1 cellular context compared by ENCODE assay signal in genomic region chr15:78065284-78065872, GRCh38.
TF ChIP-seq lines count a peak whose summit lies in the region.

No MANE protein-coding gene starts in this region.

TF ChIP-seq in HepG2, 621 proteins besides CTCF, POLR2A, EP300 and RAD21 (continued from another document and continues in another):
- TF ChIP-seq HMGXB3 (CRISPR knock-in tag; IDR thresholded peaks at IDR 0.05; ENCODE audit: borderline replicate concordance) (no peak), HES4 (CRISPR knock-in tag; IDR thresholded peaks at IDR 0.05; ENCODE audit: borderline replicate concordance) (no peak), NBN (conservative IDR thresholded peaks at IDR 0.05) (no peak), TSC22D2 (CRISPR knock-in tag; IDR thresholded peaks at IDR 0.05; ENCODE audit: borderline replicate concordance) (peak; percentile 61; the same call in 1 of the 2 replicates), JUNB (CRISPR knock-in tag; IDR thresholded peaks at IDR 0.05; ENCODE audit: borderline replicate concordance) (no peak), ZMYM2 (CRISPR knock-in tag; IDR thresholded peaks at IDR 0.05) (no peak), THAP11 (CRISPR knock-in tag; IDR thresholded peaks at IDR 0.05) (peak; percentile 90), HNF4A (CRISPR knock-in tag; IDR thresholded peaks at IDR 0.05) (peak; percentile 81), DMTF1 (CRISPR knock-in tag; IDR thresholded peaks at IDR 0.05) (0 out of 2 replicates have a peak, but pooled peaks have one; percentile 55), ZNF431 (CRISPR knock-in tag; IDR thresholded peaks at IDR 0.05; ENCODE audit: borderline replicate concordance, low read depth) (no peak; the same call in 1 of the 2 replicates), NFYC (CRISPR knock-in tag; IDR thresholded peaks at IDR 0.05) (peak; percentile 51; the same call in 1 of the 2 replicates), ZNF580 (CRISPR knock-in tag; IDR thresholded peaks at IDR 0.05; ENCODE audit: borderline replicate concordance, low read depth) (peak; percentile 95; the same call in 1 of the 2 replicates), SCMH1 (CRISPR knock-in tag; IDR thresholded peaks at IDR 0.05; ENCODE audit: borderline replicate concordance) (no peak), GPBP1L1 (CRISPR knock-in tag; IDR thresholded peaks at IDR 0.05) (no peak), JUND (CRISPR knock-in tag; IDR thresholded peaks at IDR 0.05) (peak; percentile 68), POGZ (CRISPR knock-in tag; IDR thresholded peaks at IDR 0.05) (peak; percentile 88), ATF2 (CRISPR knock-in tag; IDR thresholded peaks at IDR 0.05) (peak; percentile 94; the same call in 1 of the 2 replicates), NFIB (CRISPR knock-in tag; IDR thresholded peaks at IDR 0.05; ENCODE audit: borderline replicate concordance) (no peak), SNAPC4 (CRISPR knock-in tag; IDR thresholded peaks at IDR 0.05) (peak; percentile 54; the same call in 1 of the 2 replicates), ZSCAN22 (CRISPR knock-in tag; IDR thresholded peaks at IDR 0.05) (peak; percentile 36; the same call in 1 of the 2 replicates), ARNT2 (CRISPR knock-in tag; IDR thresholded peaks at IDR 0.05; ENCODE audit: low read depth) (peak; percentile 62; the same call in 1 of the 2 replicates), NFE2 (CRISPR knock-in tag; IDR thresholded peaks at IDR 0.05) (no peak), ZNF446 (CRISPR knock-in tag; IDR thresholded peaks at IDR 0.05) (no peak), RFX1 (IDR thresholded peaks at IDR 0.05) (no peak), TRAFD1 (CRISPR knock-in tag; IDR thresholded peaks at IDR 0.05; ENCODE audit: borderline replicate concordance) (peak; percentile 50; the same call in 1 of the 2 replicates), PRDM4 (CRISPR knock-in tag; IDR thresholded peaks at IDR 0.05; ENCODE audit: borderline replicate concordance) (no peak), ZNF784 (CRISPR knock-in tag; IDR thresholded peaks at IDR 0.05; ENCODE audit: borderline replicate concordance) (no peak; the same call in 1 of the 2 replicates), BCL6 (CRISPR knock-in tag; IDR thresholded peaks at IDR 0.05) (peak; percentile 96), FOXK2 (IDR thresholded peaks at IDR 0.05) (peak; percentile 90)
- TF ChIP-seq, protein P1, sequence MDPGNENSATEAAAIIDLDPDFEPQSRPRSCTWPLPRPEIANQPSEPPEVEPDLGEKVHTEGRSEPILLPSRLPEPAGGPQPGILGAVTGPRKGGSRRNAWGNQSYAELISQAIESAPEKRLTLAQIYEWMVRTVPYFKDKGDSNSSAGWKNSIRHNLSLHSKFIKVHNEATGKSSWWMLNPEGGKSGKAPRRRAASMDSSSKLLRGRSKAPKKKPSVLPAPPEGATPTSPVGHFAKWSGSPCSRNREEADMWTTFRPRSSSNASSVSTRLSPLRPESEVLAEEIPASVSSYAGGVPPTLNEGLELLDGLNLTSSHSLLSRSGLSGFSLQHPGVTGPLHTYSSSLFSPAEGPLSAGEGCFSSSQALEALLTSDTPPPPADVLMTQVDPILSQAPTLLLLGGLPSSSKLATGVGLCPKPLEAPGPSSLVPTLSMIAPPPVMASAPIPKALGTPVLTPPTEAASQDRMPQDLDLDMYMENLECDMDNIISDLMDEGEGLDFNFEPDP (CRISPR knock-in tag; conservative IDR thresholded peaks at IDR 0.05) = no peak
- TF ChIP-seq, protein P2, sequence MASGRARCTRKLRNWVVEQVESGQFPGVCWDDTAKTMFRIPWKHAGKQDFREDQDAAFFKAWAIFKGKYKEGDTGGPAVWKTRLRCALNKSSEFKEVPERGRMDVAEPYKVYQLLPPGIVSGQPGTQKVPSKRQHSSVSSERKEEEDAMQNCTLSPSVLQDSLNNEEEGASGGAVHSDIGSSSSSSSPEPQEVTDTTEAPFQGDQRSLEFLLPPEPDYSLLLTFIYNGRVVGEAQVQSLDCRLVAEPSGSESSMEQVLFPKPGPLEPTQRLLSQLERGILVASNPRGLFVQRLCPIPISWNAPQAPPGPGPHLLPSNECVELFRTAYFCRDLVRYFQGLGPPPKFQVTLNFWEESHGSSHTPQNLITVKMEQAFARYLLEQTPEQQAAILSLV (CRISPR knock-in tag; IDR thresholded peaks at IDR 0.05; ENCODE audit: borderline replicate concordance) = no peak
